Comparison of ENCODE assay signal across 8 cellular contexts in the genomic region with DNA sequence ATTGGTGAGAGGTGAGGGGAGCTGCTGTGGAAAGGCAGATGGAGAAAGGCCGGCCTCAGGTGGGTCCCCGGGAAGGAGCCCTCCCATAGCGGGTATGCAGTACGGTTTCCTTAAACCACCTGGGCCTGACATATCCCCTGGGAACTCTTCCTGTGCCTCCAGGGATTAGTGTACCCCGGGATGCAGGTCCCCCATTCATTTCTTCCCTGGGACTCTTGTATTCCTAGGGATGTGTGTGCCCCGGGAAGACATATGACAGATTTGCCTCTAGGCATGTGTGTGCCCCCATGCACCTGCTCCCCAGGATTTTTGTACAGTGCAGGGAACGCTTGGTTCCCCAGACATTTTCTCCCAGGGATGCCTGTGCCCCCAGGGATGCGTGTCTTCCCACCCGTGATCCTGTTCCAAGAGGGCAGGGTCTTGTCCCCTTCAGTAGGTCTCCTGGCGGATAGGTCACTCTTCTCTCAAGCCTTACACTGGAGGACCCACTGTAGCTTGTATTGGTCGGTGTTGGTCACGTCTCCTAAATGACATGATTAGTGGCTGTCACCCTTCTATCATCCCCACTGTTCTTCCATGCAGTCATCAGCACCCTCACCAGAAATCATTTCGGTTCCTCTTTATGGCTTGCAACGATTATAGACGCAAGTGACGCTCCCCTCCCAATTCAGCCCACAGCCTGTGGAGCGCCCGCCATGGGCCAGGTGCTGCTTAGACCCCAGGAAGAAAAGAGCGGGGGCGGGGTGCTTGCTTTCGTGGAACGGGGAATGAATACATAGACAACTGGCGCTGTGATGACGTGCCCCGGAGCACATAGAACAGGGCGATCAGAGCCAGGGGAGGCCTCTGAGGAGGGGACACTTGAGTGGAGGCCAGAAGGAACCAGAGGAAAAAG. TPM values are rescaled to one million over a fixed set of nuclear protein-coding genes. Genes with fewer than 3 reads are reported as not detected.
A peak's percentile ranks its signal among the peaks of the same experiment; 100 is the strongest.
DNase-seq lines count a peak whose midpoint lies in the region; ATAC-seq and TF ChIP-seq lines count a peak whose summit lies in the region.

No MANE protein-coding gene starts in this region.

- H3K36me3 ChIP-seq in BJ (ENCODE audit: control insufficient read depth, insufficient read depth, low read length) (no peaks in the 10 kb centered on the region), smooth muscle cell (ENCODE audit: low read depth) (no peaks in the 10 kb centered on the region)

- H3K79me2 ChIP-seq in smooth muscle cell (ENCODE audit: low read depth): peaks cover 18% of the 10 kb centered on the region

- peaks cover 8% of the 10 kb centered on the region for H3F3A ChIP-seq in smooth muscle cell (ENCODE audit: low read depth)

- H3K9ac ChIP-seq in smooth muscle cell (ENCODE audit: low read depth): peak overlapping the region; percentile 39

- POLR2A ChIA-PET in BJ (lab: Charles Lee) (no interaction called here), T-cell (lab: Charles Lee) (no interaction called here)

- peak overlapping the region; percentile 60 to 77 for H3K27ac Mint-ChIP-seq in T-cell

- CTCF ChIA-PET in BJ (lab: Yijun Ruan, JAX) (no interaction called here), T-cell (lab: Charles Lee) (no interaction called here)

- H3K4me3 Mint-ChIP-seq in T-cell: peak overlapping the region; percentile 64 to 74 (median 70)

- H3K4me1 ChIP-seq in smooth muscle cell (ENCODE audit: low read depth): peaks cover 5% of the 10 kb centered on the region

- no peaks in the 10 kb centered on the region for H3K9me3 ChIP-seq in smooth muscle cell (replicated peaks; ENCODE audit: low read depth)

- H3K4me2 ChIP-seq in smooth muscle cell: peak overlapping the region; percentile 98

- H4K20me1 ChIP-seq in smooth muscle cell (ENCODE audit: low read depth): no peaks in the 10 kb centered on the region

- ATAC-seq in HG03135 (IDR thresholded peaks at IDR 0.05; ENCODE audit: unreplicated experiment) (peak; percentile 42), T-cell (replicated peaks in 1 of 4) (no peak)

- 94% methylated on average over 26 of the region's 26 CpGs for WGBS in smooth muscle cell (ENCODE audit: low lambda C conversion rate)

- peaks cover 14 to 32% of the 10 kb centered on the region in 2 donors for H3K27me3 Mint-ChIP-seq in T-cell

- DNase-seq in BJ (ENCODE audit: low read depth): no peak
- peak in 2 of 34 experiments; percentile 13 to 58 for DNase-seq in T-cell
- no peak for DNase-seq in fibroblast of villous mesenchyme (ENCODE audit: low read depth)
- no peak for DNase-seq in smooth muscle cell (lab: John Stamatoyannopoulos, UW; ENCODE audit: unreplicated experiment)
- DNase-seq in NCI-H1694 treated with DMSO at 0.1 percent for 48 hours (lab: John Stamatoyannopoulos, UW): no peak
- no peak for DNase-seq in NCI-H1930 (lab: John Stamatoyannopoulos, UW)

- H3K4me1 Mint-ChIP-seq in T-cell: peaks cover 25 to 30% (median 29%) of the 10 kb centered on the region in 3 donors

- TF ChIP-seq CTCF in BJ (IDR thresholded peaks at IDR 0.05; ENCODE audit: insufficient read depth, low read depth, low read length): no peak
- no peak for TF ChIP-seq CTCF in fibroblast of villous mesenchyme (IDR thresholded peaks at IDR 0.05; ENCODE audit: insufficient read depth, low read depth, low read length)
- TF ChIP-seq CTCF in smooth muscle cell (IDR thresholded peaks at IDR 0.05; ENCODE audit: borderline replicate concordance, insufficient read depth, poor library complexity, severe bottlenecking): no peak

- TF ChIP-seq POLR2A in GM19099 (IDR thresholded peaks at IDR 0.05; ENCODE audit: extremely low read depth, insufficient read length, low read depth): peak; percentile 71

- H3K9me3 Mint-ChIP-seq in T-cell: no peaks in the 10 kb centered on the region

- no peak overlapping the region for H3K27ac ChIP-seq in smooth muscle cell (ENCODE audit: low read depth)

- no peaks in the 10 kb centered on the region for H3K36me3 Mint-ChIP-seq in T-cell

- H3K4me3 ChIP-seq in BJ (ENCODE audit: low read depth, low read length) (peak overlapping the region; percentile 60), fibroblast of villous mesenchyme (ENCODE audit: low read depth, low read length) (peak overlapping the region; percentile 64), smooth muscle cell (peak overlapping the region; percentile 64)

- no peaks in the 10 kb centered on the region for H3K27me3 ChIP-seq in BJ (ENCODE audit: control insufficient read depth, insufficient read depth, low read length)
- no peaks in the 10 kb centered on the region for H3K27me3 ChIP-seq in smooth muscle cell (ENCODE audit: low read depth)

- H2AFZ ChIP-seq in smooth muscle cell (ENCODE audit: low read depth): no peak overlapping the region

RNA-seq across cellular contexts. Expression of gene PARVB, which starts 1.3 kb away (rescaled TPM):
- polyA plus RNA-seq in BJ (2011; rRNA removed) (57.8 and 65.8 TPM in 2 replicates), smooth muscle cell (35.1 and 35.6 TPM in 2 replicates)
- 21.1 and 28.8 TPM in 2 replicates for polyA minus RNA-seq in BJ (2011; rRNA and poly(A)+ RNA removed)
- total RNA-seq in T-cell (10 to 100 TPM in 2 of 5 donors, 1 to 10 TPM in 3; 5.9 to 13.8 (median 8.2) TPM), fibroblast of villous mesenchyme (19.0 and 30.9 TPM in 2 replicates), smooth muscle cell (24.8 and 36.6 TPM in 2 replicates)
